7 cellular contexts compared by ENCODE assay signal in genomic region chr7:152469576-152469975, GRCh38. TPM values are rescaled to one million over a fixed set of nuclear protein-coding genes. Genes with fewer than 3 reads are reported as not detected.
DNase-seq lines count a peak whose midpoint lies in the region; ATAC-seq, FAIRE-seq and TF ChIP-seq lines count a peak whose summit lies in the region.
"Not testable (repeated sequence)": the region's sequence is repeated elsewhere in the genome, so short reads cannot be mapped to it uniquely, and the experiment has no call there.

No MANE protein-coding gene starts in this region.

- ATAC-seq in CD4-positive, alpha-beta T cell (ENCODE audit: poor library complexity); K562: not testable (repeated sequence)

- not testable (repeated sequence) for H3K4me1 ChIP-seq in HEK293 (ENCODE audit: control insufficient read depth, insufficient read depth, low read length); K562 (replicated peaks in 1 of 2; ENCODE audit: control insufficient read depth in 2 of 2, insufficient read depth in 2 of 2, low read length in 2 of 2)

- H3K9ac ChIP-seq in K562 (ENCODE audit: insufficient read depth in 1 of 2, low read depth in 2 of 2, low read length in 2 of 2) = not testable (repeated sequence)

- DNase-seq in CD4-positive, alpha-beta T cell; K562 (ENCODE audit: extremely low read depth in 1 of 4, low spot score in 3 of 4); neural crest cell (ENCODE audit: low read depth, low spot score); progenitor cell of endocrine pancreas (ENCODE audit: low spot score, unreplicated experiment); type B pancreatic cell (ENCODE audit: extremely low spot score, unreplicated experiment): not testable (repeated sequence)
- peak; percentile 9 for DNase-seq in activated effector memory CD4-positive, alpha-beta T cell treated with anti-CD3 and anti-CD28 coated beads, Interleukin-2, amount 50 U/mL, for 16 hours

- not testable (repeated sequence) for H3K27ac ChIP-seq in CD4-positive, alpha-beta T cell (ENCODE audit: low read depth, low read length); HEK293 (ENCODE audit: extremely low read depth, low read depth, low read length); K562 (ENCODE audit: extremely low read depth, low read depth, low read length)

- H3K9me3 ChIP-seq in CD4-positive, alpha-beta T cell (ENCODE audit: control insufficient read depth, low read length); HEK293 (ENCODE audit: control insufficient read depth, insufficient read depth, low read depth, low read length): not testable (repeated sequence)
- H3K9me3 ChIP-seq in K562 (replicated peaks; ENCODE audit: control insufficient read depth, insufficient read depth, low read depth, low read length) = peaks cover 13% of the 10 kb centered on the region

- peaks cover 10% of the 10 kb centered on the region for H3K79me2 ChIP-seq in K562 (ENCODE audit: control insufficient read depth, insufficient read depth, low read length)

- CTCF ChIA-PET in CD4-positive, alpha-beta T cell (lab: Charles Lee); HEK293 (lab: Yijun Ruan, JAX); K562 (lab: Yijun Ruan, JAX; ENCODE audit: low intra/inter-chr PET ratio): not testable (repeated sequence)

- not testable (repeated sequence) for TF ChIP-seq RAD21 in K562 (CRISPR knock-in tag; conservative IDR thresholded peaks at IDR 0.05 in 1 of 2, IDR thresholded peaks at IDR 0.05 in 1 of 2)

- TF ChIP-seq POLR2A in K562 (conservative IDR thresholded peaks at IDR 0.05) = not testable (repeated sequence)

- not testable (repeated sequence) for H4K20me1 ChIP-seq in K562 (replicated peaks; ENCODE audit: control insufficient read depth, insufficient read depth, low read length)

- H3K27ac Mint-ChIP-seq in CD4-positive, alpha-beta T cell; neural crest cell (ENCODE audit: unreplicated experiment): not testable (repeated sequence)
- H3K27ac Mint-ChIP-seq in progenitor cell of endocrine pancreas = peak overlapping the region; percentile 26
- H3K27ac Mint-ChIP-seq in type B pancreatic cell = peak overlapping the region; percentile 53

- peak overlapping the region; percentile 45 for H3K4me3 Mint-ChIP-seq in CD4-positive, alpha-beta T cell
- H3K4me3 Mint-ChIP-seq in neural crest cell = peak overlapping the region; percentile 12
- not testable (repeated sequence) for H3K4me3 Mint-ChIP-seq in progenitor cell of endocrine pancreas (ENCODE audit: low read depth); type B pancreatic cell

- in situ Hi-C loops in K562 (cut with MboI) = not testable (repeated sequence)

- not testable (repeated sequence) for H3K27me3 ChIP-seq in CD4-positive, alpha-beta T cell (ENCODE audit: control insufficient read depth, insufficient read depth, low read length); K562 (ENCODE audit: control insufficient read depth in 2 of 2, insufficient read depth in 2 of 2, low read length in 2 of 2)

- POLR2A ChIA-PET in CD4-positive, alpha-beta T cell (lab: Charles Lee); HEK293 (lab: Yijun Ruan, JAX); K562 (lab: Yijun Ruan, JAX): not testable (repeated sequence)

- not testable (repeated sequence) for H3K4me2 ChIP-seq in K562 (ENCODE audit: insufficient read depth, low read length)

- intact Hi-C loops in CD4-positive, alpha-beta T cell (cut with DNase I, micrococcal nuclease) = loop anchor here (10.0 kb wide), 2 partner anchors 205 to 595 kb away; partner anchors contain the start of genes PRKAG2 (in 1 of the 2) and XRCC2 (in 1 of the 2)
- intact Hi-C loops in K562 (cut with micrococcal nuclease) = loop anchor here (10.0 kb wide), 1 partner anchor 125 kb away; no protein-coding TSS in a partner anchor

- not testable (repeated sequence) for H3K9me3 Mint-ChIP-seq in CD4-positive, alpha-beta T cell; neural crest cell; type B pancreatic cell
- H3K9me3 Mint-ChIP-seq in progenitor cell of endocrine pancreas (ENCODE audit: low read depth) = peaks cover 12% of the 10 kb centered on the region

- H3K36me3 Mint-ChIP-seq in CD4-positive, alpha-beta T cell (ENCODE audit: low read depth); neural crest cell (ENCODE audit: low read depth); progenitor cell of endocrine pancreas (ENCODE audit: insufficient read depth); type B pancreatic cell: not testable (repeated sequence)

- H3K4me1 Mint-ChIP-seq in CD4-positive, alpha-beta T cell (ENCODE audit: low read depth); neural crest cell; type B pancreatic cell (ENCODE audit: unreplicated experiment): not testable (repeated sequence)
- peaks cover 11% of the 10 kb centered on the region for H3K4me1 Mint-ChIP-seq in progenitor cell of endocrine pancreas (ENCODE audit: low read depth)

- not testable (repeated sequence) for H3K27me3 Mint-ChIP-seq in CD4-positive, alpha-beta T cell; neural crest cell (ENCODE audit: low read depth); progenitor cell of endocrine pancreas; type B pancreatic cell

- not testable (repeated sequence) for FAIRE-seq in K562 (lab: Jason Lieb, UNC)

- not testable (repeated sequence) for H3K36me3 ChIP-seq in HEK293 (ENCODE audit: control insufficient read depth in 2 of 2, insufficient read depth in 1 of 2, low read length in 2 of 2); K562 (ENCODE audit: control insufficient read depth, insufficient read depth, low read length)

- not testable (repeated sequence) for TF ChIP-seq EP300 in K562 (IDR thresholded peaks at IDR 0.05; ENCODE audit: low read length)

- BruUV-seq in K562 (replicated peaks; lab: Mats Ljungman, UMichigan) = not testable (repeated sequence)

- not testable (repeated sequence) for TF ChIP-seq CTCF in CD4-positive, alpha-beta T cell (IDR thresholded peaks at IDR 0.05); HEK293 (tag by site-specific recombination; IDR thresholded peaks at IDR 0.05); K562 (IDR thresholded peaks at IDR 0.05 in 2 of 3, conservative IDR thresholded peaks at IDR 0.05 in 1 of 3; ENCODE audit: insufficient read depth in 2 of 3, low read depth in 1 of 3, low read length in 3 of 3); neural crest cell (conservative IDR thresholded peaks at IDR 0.05); progenitor cell of endocrine pancreas (IDR thresholded peaks at IDR 0.05; ENCODE audit: unreplicated experiment); type B pancreatic cell (conservative IDR thresholded peaks at IDR 0.05)

- not testable (repeated sequence) for H2AFZ ChIP-seq in K562 (ENCODE audit: low read depth, low read length)

- WGBS in K562 (ENCODE audit: insufficient coverage, low coverage, missing lambda C conversion rate) = 51% methylated on average over 7 of the region's 7 CpGs

- H3K9me1 ChIP-seq in K562 (ENCODE audit: control insufficient read depth, insufficient read depth, low read length) = not testable (repeated sequence)

- not testable (repeated sequence) for H3K4me3 ChIP-seq in HEK293 (ENCODE audit: low read depth, low read length); K562

TF ChIP-seq in HEK293, 187 proteins besides CTCF, POLR2A, EP300 and RAD21:
- peak; percentile 65 for TF ChIP-seq GLIS1 (tag by site-specific recombination; IDR thresholded peaks at IDR 0.05)
- peak; percentile 20 for TF ChIP-seq SETDB1 (IDR thresholded peaks at IDR 0.05; ENCODE audit: insufficient read length, low read length)
TF ChIP-seq in HEK293: peak in this region for 2; not testable (repeated sequence) for 185.

RNA-seq across cellular contexts. Expression of gene KMT2C, which starts 33.8 kb away (rescaled TPM):
- 100 to 1,000 TPM; 113 to 118 TPM for total RNA-seq in CD4-positive, alpha-beta T cell
- total RNA-seq in K562 (2011; cell fraction: chromatin; rRNA removed; ENCODE audit: low replicate concordance) = 166 and 463 TPM in 2 replicates
- total RNA-seq in K562 (2011; cell fraction: nucleolus; rRNA removed) = 68.5 and 102 TPM in 2 replicates
- 172 and 242 TPM in 2 replicates for total RNA-seq in K562 (2011; cell fraction: nucleoplasm; rRNA removed)
- 28.5 and 35.6 TPM in 2 replicates for total RNA-seq in K562 (2014; rRNA removed)
- 35.8 and 36.2 TPM in 2 replicates for total RNA-seq in K562 (2014; rRNA removed; fragmentation: Illumina TruSeq; extraction: Trizol)
- 34.4 and 36.6 TPM in 2 replicates for total RNA-seq in K562 (2015; rRNA removed; fragmentation: Illumina TruSeq; extraction: Trizol)
- total RNA-seq in K562 (2021) = 62.1 and 67.8 TPM in 2 replicates
- polyA plus RNA-seq in K562 (2011; rRNA removed) = 18.3 and 18.9 TPM in 2 replicates
- 11.3 and 15.9 TPM in 2 replicates for polyA plus RNA-seq in K562 (2011; cell fraction: cytosol; rRNA removed)
- polyA plus RNA-seq in K562 (2011; cell fraction: nucleus; rRNA removed) = 55.9 and 66.9 TPM in 2 replicates
- polyA plus RNA-seq in K562 (2012) = 13.2 and 15.7 TPM in 2 replicates
- polyA plus RNA-seq in K562 (2014; fragmentation: Illumina TruSeq; extraction: Trizol) = 27.1 and 27.3 TPM in 2 replicates
- 10 to 100 TPM in 1 of 2 experiments, 1 to 10 TPM in 1; 4.9 to 13.0 TPM for polyA plus RNA-seq in K562 (2014; fragmentation: Nextera tagmentation; extraction: Ambion mirVana)
- polyA plus RNA-seq in K562 (2014; rRNA removed) = 19.4 and 21.4 TPM in 2 replicates
- polyA minus RNA-seq in K562 (2011; rRNA and poly(A)+ RNA removed) = 118 and 126 TPM in 2 replicates
- 40.0 and 46.3 TPM in 2 replicates for polyA minus RNA-seq in K562 (2011; cell fraction: cytosol; rRNA and poly(A)+ RNA removed)
- polyA minus RNA-seq in K562 (2011; cell fraction: nucleus; rRNA and poly(A)+ RNA removed) = 89.1 and 146 TPM in 2 replicates
- 49.8 and 54.7 TPM in 2 replicates for total RNA-seq in neural crest cell
- 72.6 and 75.9 TPM in 2 replicates for total RNA-seq in progenitor cell of endocrine pancreas
- total RNA-seq in type B pancreatic cell (ENCODE audit: low replicate concordance) = 60.3 and 66.4 TPM in 2 replicates
